In genomic region chr4:2040391-2041233, GRCh38 we compare ENCODE assay signal across 8 cellular contexts. TPM values are rescaled to one million over a fixed set of nuclear protein-coding genes. Genes with fewer than 3 reads are reported as not detected.
DNase-seq lines count a peak whose midpoint lies in the region; ATAC-seq and TF ChIP-seq lines count a peak whose summit lies in the region.

No MANE protein-coding gene starts in this region.

- H3K4me3 ChIP-seq in retinal pigment epithelial cell (ENCODE audit: low read length), result peak overlapping the region; percentile 70

- peaks cover 3 to 10% (median 8%) of the 10 kb centered on the region in 3 donors for H3K4me1 Mint-ChIP-seq in T-cell

- CTCF ChIA-PET in T-cell (lab: Charles Lee), result interaction anchor here in 1 of 2 donors (0.6 kb wide), 1 partner anchor 909 kb away, joined by 3 read pairs; no protein-coding TSS in a partner anchor

- DNase-seq in GM20000 (ENCODE audit: low spot score) (peak; percentile 57), T-cell (no peak), left ventricle myocardium superior (no peak), retinal pigment epithelial cell (ENCODE audit: low read depth) (no peak), NCI-H446 treated with DMSO at 0.1 percent for 48 hours (lab: John Stamatoyannopoulos, UW) (no peak), NCI-H748 treated with DMSO at 0.1 percent for 48 hours (lab: John Stamatoyannopoulos, UW) (no peak)

- POLR2A ChIA-PET in T-cell (lab: Charles Lee), result no interaction called here

- H3K36me3 Mint-ChIP-seq in T-cell, result no peaks in the 10 kb centered on the region

- H3K4me3 Mint-ChIP-seq in T-cell, result peak overlapping the region; percentile 53 to 78 (median 58)

- no peak overlapping the region for H3K27ac Mint-ChIP-seq in T-cell

- ATAC-seq in T-cell (replicated peaks in 1 of 4) (no peak), left ventricle myocardium superior (peak; percentile 9), GM19328 (IDR thresholded peaks at IDR 0.05; ENCODE audit: unreplicated experiment) (no peak), HG02759 (IDR thresholded peaks at IDR 0.05; ENCODE audit: unreplicated experiment) (no peak)

- H3K9me3 Mint-ChIP-seq in T-cell, result no peaks in the 10 kb centered on the region

- H3K27me3 Mint-ChIP-seq in T-cell, result peaks cover 25 to 31% of the 10 kb centered on the region in 2 donors

- intact Hi-C loops in left ventricle myocardium superior (cut with micrococcal nuclease), result no loop called here

- TF ChIP-seq CTCF in GM20000 (IDR thresholded peaks at IDR 0.05; ENCODE audit: extremely low read depth, missing control alignments), result no peak
- no peak for TF ChIP-seq CTCF in retinal pigment epithelial cell (conservative IDR thresholded peaks at IDR 0.05; ENCODE audit: low read depth, low read length)

RNA-seq across cellular contexts. Expression of gene NAT8L, which starts 18.5 kb away (rescaled TPM):
- total RNA-seq in T-cell, result under 1 TPM in 4 of 5 donors, not detected in 1; 0.06 to 0.35 (median 0.11) TPM
- total RNA-seq in left ventricle myocardium superior, result 0.82 TPM

RNA-seq across cellular contexts. Expression of gene NELFA, which starts 31.8 kb away (rescaled TPM):
- total RNA-seq in T-cell (10 to 100 TPM; 40.7 to 55.1 (median 46.2) TPM), left ventricle myocardium superior (10.0 TPM)
